8 cellular contexts compared by ENCODE assay signal in genomic region chr12:1592444-1593231, GRCh38. TPM values are rescaled to one million over a fixed set of nuclear protein-coding genes. Genes with fewer than 3 reads are reported as not detected.
DNase-seq lines count a peak whose midpoint lies in the region; ATAC-seq and TF ChIP-seq lines count a peak whose summit lies in the region.

No MANE protein-coding gene starts in this region.

- no peak overlapping the region for H2AFZ ChIP-seq in smooth muscle cell (ENCODE audit: low read depth)

- DNase-seq in T-helper 2 cell treated with Interferon-gamma antibody and Interleukin-4, amounts not matched to agents 5 μg/mL and 100 μg/mL, for 36 hours (ENCODE audit: low spot score), result peak; percentile 68
- DNase-seq in astrocyte of the hippocampus (ENCODE audit: low read depth, low spot score) (peak; percentile 55), smooth muscle cell (lab: John Stamatoyannopoulos, UW; ENCODE audit: unreplicated experiment) (no peak), GF-D8 (lab: John Stamatoyannopoulos, UW) (no peak)

- H3K4me3 Mint-ChIP-seq in T-helper 2 cell treated with Interferon-gamma antibody and Interleukin-4, amounts not matched to agents 5 μg/mL and 100 μg/mL, for 36 hours, result peak overlapping the region; percentile 97

- H4K20me1 ChIP-seq in DOHH2 (ENCODE audit: control insufficient read depth, insufficient read depth, low read depth, low read length) (peaks cover 27% of the 10 kb centered on the region), smooth muscle cell (ENCODE audit: low read depth) (peaks cover 61% of the 10 kb centered on the region)

- peak overlapping the region; percentile 88 for H3K27ac Mint-ChIP-seq in T-helper 2 cell treated with Interferon-gamma antibody and Interleukin-4, amounts not matched to agents 5 μg/mL and 100 μg/mL, for 36 hours

- peak overlapping the region; percentile 88 for H3K4me3 ChIP-seq in DOHH2 (ENCODE audit: low read length)
- H3K4me3 ChIP-seq in HUES6 (ENCODE audit: low read depth, low read length), result peak overlapping the region; percentile 85
- H3K4me3 ChIP-seq in iPS-20b (ENCODE audit: low read length), result peak overlapping the region; percentile 72
- H3K4me3 ChIP-seq in smooth muscle cell, result peak overlapping the region; percentile 67

- H3K27me3 ChIP-seq in DOHH2 (ENCODE audit: control insufficient read depth, low read length), result no peaks in the 10 kb centered on the region
- H3K27me3 ChIP-seq in HUES6 (ENCODE audit: control insufficient read depth, insufficient read depth, low read length), result peaks cover 41% of the 10 kb centered on the region
- peaks cover 86% of the 10 kb centered on the region for H3K27me3 ChIP-seq in iPS-20b (ENCODE audit: insufficient read depth, low read length)
- H3K27me3 ChIP-seq in smooth muscle cell (ENCODE audit: low read depth), result no peaks in the 10 kb centered on the region

- TF ChIP-seq CTCF in DOHH2 (IDR thresholded peaks at IDR 0.05; ENCODE audit: low read depth, low read length, poor library complexity, severe bottlenecking) (no peak), smooth muscle cell (IDR thresholded peaks at IDR 0.05; ENCODE audit: borderline replicate concordance, insufficient read depth, poor library complexity, severe bottlenecking) (no peak)

- no peaks in the 10 kb centered on the region for H3K9me3 Mint-ChIP-seq in T-helper 2 cell treated with Interferon-gamma antibody and Interleukin-4, amounts not matched to agents 5 μg/mL and 100 μg/mL, for 36 hours

- 20% methylated on average over 29 of the region's 30 CpGs for WGBS in smooth muscle cell (ENCODE audit: low lambda C conversion rate)

- H3K27ac ChIP-seq in DOHH2 (ENCODE audit: low read depth, low read length) (peak overlapping the region; percentile 70), HUES6 (ENCODE audit: low read depth, low read length) (no peak overlapping the region), iPS-20b (ENCODE audit: low read length) (no peak overlapping the region), smooth muscle cell (ENCODE audit: low read depth) (no peak overlapping the region)

- H3K9me2 ChIP-seq in DOHH2 (replicated peaks; ENCODE audit: control insufficient read depth, low read length), result no peaks in the 10 kb centered on the region

- H3F3A ChIP-seq in DOHH2 (ENCODE audit: control insufficient read depth, insufficient read depth) (peaks cover 6% of the 10 kb centered on the region; the same call in 1 of the 2 replicates), smooth muscle cell (ENCODE audit: low read depth) (peaks cover 20% of the 10 kb centered on the region)

- peaks cover 37% of the 10 kb centered on the region for H3K36me3 Mint-ChIP-seq in T-helper 2 cell treated with Interferon-gamma antibody and Interleukin-4, amounts not matched to agents 5 μg/mL and 100 μg/mL, for 36 hours (ENCODE audit: low read depth)

- H3K27me3 Mint-ChIP-seq in T-helper 2 cell treated with Interferon-gamma antibody and Interleukin-4, amounts not matched to agents 5 μg/mL and 100 μg/mL, for 36 hours (ENCODE audit: low read depth), result no peaks in the 10 kb centered on the region

- H3K9me3 ChIP-seq in DOHH2 (ENCODE audit: control insufficient read depth, insufficient read depth, low read length), result no peaks in the 10 kb centered on the region
- no peaks in the 10 kb centered on the region for H3K9me3 ChIP-seq in HUES6 (ENCODE audit: control insufficient read depth, insufficient read depth, low read depth, low read length)
- no peaks in the 10 kb centered on the region for H3K9me3 ChIP-seq in iPS-20b (ENCODE audit: insufficient read depth, low read depth, low read length)
- H3K9me3 ChIP-seq in smooth muscle cell (replicated peaks; ENCODE audit: low read depth), result no peaks in the 10 kb centered on the region

- H3K4me1 ChIP-seq in DOHH2 (ENCODE audit: control insufficient read depth, low read length) (peaks cover 51% of the 10 kb centered on the region), HUES6 (ENCODE audit: control insufficient read depth, insufficient read depth, low read length) (peaks cover 57% of the 10 kb centered on the region), iPS-20b (ENCODE audit: insufficient read depth, low read length) (peaks cover 48% of the 10 kb centered on the region), smooth muscle cell (ENCODE audit: low read depth) (peaks cover 48% of the 10 kb centered on the region)

- peaks cover 39% of the 10 kb centered on the region for H3K36me3 ChIP-seq in DOHH2 (ENCODE audit: control insufficient read depth, low read length)
- no peaks in the 10 kb centered on the region for H3K36me3 ChIP-seq in HUES6 (ENCODE audit: control insufficient read depth, insufficient read depth, low read length)
- no peaks in the 10 kb centered on the region for H3K36me3 ChIP-seq in iPS-20b (ENCODE audit: insufficient read depth, low read depth, low read length)
- no peaks in the 10 kb centered on the region for H3K36me3 ChIP-seq in smooth muscle cell (ENCODE audit: low read depth)

- ATAC-seq in HG03571 (IDR thresholded peaks at IDR 0.05; ENCODE audit: unreplicated experiment), result no peak

- H3K79me2 ChIP-seq in DOHH2 (ENCODE audit: control insufficient read depth, low read length) (peaks cover 59% of the 10 kb centered on the region), smooth muscle cell (ENCODE audit: low read depth) (peaks cover 20% of the 10 kb centered on the region)

- peaks cover 58% of the 10 kb centered on the region for H3K4me1 Mint-ChIP-seq in T-helper 2 cell treated with Interferon-gamma antibody and Interleukin-4, amounts not matched to agents 5 μg/mL and 100 μg/mL, for 36 hours (ENCODE audit: low read depth)

- H3K9ac ChIP-seq in HUES6 (ENCODE audit: low read length), result peak overlapping the region; percentile 50
- peak overlapping the region; percentile 31; the same call in 1 of the 2 replicates for H3K9ac ChIP-seq in iPS-20b (ENCODE audit: low read depth, low read length)
- H3K9ac ChIP-seq in smooth muscle cell (ENCODE audit: low read depth), result no peak overlapping the region

- H3K4me2 ChIP-seq in DOHH2 (ENCODE audit: low read length) (peak overlapping the region; percentile 96), smooth muscle cell (peak overlapping the region; percentile 94)

RNA-seq across cellular contexts. Expression of gene FBXL14, which starts 1.7 kb away (rescaled TPM):
- total RNA-seq in smooth muscle cell, result 7.4 and 9.3 TPM in 2 replicates
- polyA plus RNA-seq in smooth muscle cell, result 5.0 and 6.6 TPM in 2 replicates

RNA-seq across cellular contexts. Expression of gene WNT5B, which starts 36.4 kb away (rescaled TPM):
- 8.4 and 11.5 TPM in 2 replicates for total RNA-seq in smooth muscle cell
- 31.7 and 39.7 TPM in 2 replicates for polyA plus RNA-seq in smooth muscle cell

Comparison
In these comparisons a context has a peak if more than half of its experiments do, and no peak if none do; other contexts are left out.
1. DNase-seq: peak in T-helper 2 cell treated with Interferon-gamma antibody and Interleukin-4, amounts not matched to agents 5 μg/mL and 100 μg/mL, for 36 hours (single experiment) and astrocyte of the hippocampus (single experiment); none in smooth muscle cell (single experiment) and GF-D8 (single experiment).
2. Peak in every context shown above with its lines, with median percentiles within 50 percentile points of each other: H3K4me3 ChIP-seq.